12 cellular contexts compared by ENCODE assay signal in the genomic region with DNA sequence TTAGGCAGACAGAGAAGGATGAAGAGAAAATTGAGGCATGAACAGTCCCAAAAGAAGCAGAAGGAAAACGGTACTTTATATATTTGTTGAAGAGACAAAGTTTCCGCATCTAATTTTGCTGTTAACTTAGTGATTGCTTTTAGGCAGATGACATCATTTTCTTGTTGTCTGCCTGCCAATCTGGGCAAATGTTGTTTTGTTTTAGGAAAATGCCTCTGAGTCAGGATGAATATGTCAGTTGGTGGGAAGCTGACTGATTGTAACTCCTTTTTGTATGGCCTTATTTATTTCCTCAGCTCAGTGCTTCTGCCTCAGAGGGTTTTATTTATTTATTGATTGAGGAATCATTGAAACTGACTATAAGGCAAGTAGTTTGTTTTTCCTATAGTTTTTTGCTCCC. TPM values are rescaled to one million over a fixed set of nuclear protein-coding genes. Genes with fewer than 3 reads are reported as not detected.
DNase-seq lines count a peak whose midpoint lies in the region; ATAC-seq, FAIRE-seq and TF ChIP-seq lines count a peak whose summit lies in the region.
"Had no signal": no experiment of that assay in that cellular context is flagged by ENCODE, and none has a peak within 500 bp of the region (broad histone marks: within the 10 kb centered on the region; RNA-seq: fewer than 3 reads in every experiment).

No MANE protein-coding gene starts in this region.

- no peaks in the 10 kb centered on the region for H3K4me1 Mint-ChIP-seq in activated CD4-positive, alpha-beta T cell treated with anti-CD3 and anti-CD28 coated beads for 36 hours

- CTCF ChIA-PET in activated CD4-positive, alpha-beta T cell treated with anti-CD3 and anti-CD28 coated beads for 36 hours (lab: Charles Lee) = interaction anchor here (1.0 kb wide), 1 partner anchor 35 kb away, joined by 3 read pairs; no protein-coding TSS in a partner anchor

- DNase-seq in EL (peak; percentile 87), RCC 7860 (ENCODE audit: low spot score) (peak; percentile 67), epithelial cell of esophagus (ENCODE audit: low read depth) (peak; percentile 90), occipital lobe (lab: John Stamatoyannopoulos, UW) (peak; percentile 0), NCI-H2227 (lab: John Stamatoyannopoulos, UW; ENCODE audit: unreplicated experiment) (no peak)
- no peak for DNase-seq in activated CD4-positive, alpha-beta T cell treated with anti-CD3 and anti-CD28 coated beads for 36 hours
- DNase-seq in effector CD4-positive, alpha-beta T cell = no peak
- DNase-seq: islet precursor cell, NCI-H1105 had no signal

- TF ChIP-seq CTCF in epithelial cell of esophagus (IDR thresholded peaks at IDR 0.05; ENCODE audit: insufficient read depth, low read depth, low read length, missing control alignments) = no peak

- H3K4me3 ChIP-seq in epithelial cell of esophagus (ENCODE audit: low read length) = no peak overlapping the region

- ATAC-seq in activated CD4-positive, alpha-beta T cell treated with anti-CD3 and anti-CD28 coated beads for 36 hours = no peak
- ATAC-seq in HG02798 (IDR thresholded peaks at IDR 0.05; ENCODE audit: poor library complexity, unreplicated experiment) = no peak

- peaks cover 4% of the 10 kb centered on the region for H3K9me3 Mint-ChIP-seq in activated CD4-positive, alpha-beta T cell treated with anti-CD3 and anti-CD28 coated beads for 36 hours (ENCODE audit: low read depth)
- H3K9me3 Mint-ChIP-seq: T-helper 1 cell treated with Interleukin-12 subunit alpha and Interleukin-12 subunit beta and Interleukin-4 antibody, amounts not matched to agents 30 μg/mL and 1 μg/mL, for 36 hours had no signal

- H3K27ac Mint-ChIP-seq in activated CD4-positive, alpha-beta T cell treated with anti-CD3 and anti-CD28 coated beads for 36 hours = no peak overlapping the region
- H3K27ac Mint-ChIP-seq: activated naive CD8-positive, alpha-beta T cell; T-helper 1 cell treated with Interleukin-12 subunit alpha and Interleukin-12 subunit beta and Interleukin-4 antibody, amounts not matched to agents 30 μg/mL and 1 μg/mL, for 36 hours had no signal

- no peak overlapping the region for H3K4me3 Mint-ChIP-seq in activated CD4-positive, alpha-beta T cell treated with anti-CD3 and anti-CD28 coated beads for 36 hours
- H3K4me3 Mint-ChIP-seq: activated naive CD8-positive, alpha-beta T cell; T-helper 1 cell treated with Interleukin-12 subunit alpha and Interleukin-12 subunit beta and Interleukin-4 antibody, amounts not matched to agents 30 μg/mL and 1 μg/mL, for 36 hours had no signal

- H3K27me3 Mint-ChIP-seq in activated CD4-positive, alpha-beta T cell treated with anti-CD3 and anti-CD28 coated beads for 36 hours = peaks cover 14% of the 10 kb centered on the region

- intact Hi-C loops in activated CD4-positive, alpha-beta T cell treated with anti-CD3 and anti-CD28 coated beads for 36 hours (cut with DNase I, micrococcal nuclease) = no loop called here

- no peaks in the 10 kb centered on the region for H3K36me3 Mint-ChIP-seq in activated CD4-positive, alpha-beta T cell treated with anti-CD3 and anti-CD28 coated beads for 36 hours (ENCODE audit: low read depth)
- H3K36me3 Mint-ChIP-seq: activated naive CD8-positive, alpha-beta T cell had no signal

- POLR2A ChIA-PET in activated CD4-positive, alpha-beta T cell treated with anti-CD3 and anti-CD28 coated beads for 36 hours (lab: Charles Lee) = no interaction called here

- peak; percentile 84 for FAIRE-seq in RCC 7860 (lab: Jason Lieb, UNC)

RNA-seq across cellular contexts. Expression of a gene that starts 52.6 kb away (rescaled TPM):
- total RNA-seq in occipital lobe = 6.6 TPM
- not detected for total RNA-seq in activated CD4-positive, alpha-beta T cell treated with anti-CD3 and anti-CD28 coated beads for 36 hours

Comparison
In these comparisons a context has a peak if more than half of its experiments do, and no peak if none do; other contexts are left out.
1. DNase-seq: peak in EL (single experiment), RCC 7860 (single experiment), epithelial cell of esophagus (single experiment) and occipital lobe (single experiment); none in activated CD4-positive, alpha-beta T cell treated with anti-CD3 and anti-CD28 coated beads for 36 hours (single experiment), NCI-H2227 (single experiment) and effector CD4-positive, alpha-beta T cell (single experiment).